ENCODE assay signal across 8 cellular contexts in genomic region chr5:173887610-173888472, GRCh38. TPM values are rescaled to one million over a fixed set of nuclear protein-coding genes. Genes with fewer than 3 reads are reported as not detected.
A peak's percentile ranks its signal among the peaks of the same experiment; 100 is the strongest.
DNase-seq lines count a peak whose midpoint lies in the region; ATAC-seq and TF ChIP-seq lines count a peak whose summit lies in the region.

Gene CPEB4, plus strand, starts transcription at chr5:173888349. Its CDS starts 1,385 bp downstream, at chr5:173889734.

- intact Hi-C loops in esophagus squamous epithelium (cut with DNase I) = loop anchor here (10.0 kb wide), 1 partner anchor 103 kb away; no protein-coding TSS in a partner anchor

- peak within 1 kb of the TSS; percentile 96 for H3K4me2 ChIP-seq in Karpas-422 (ENCODE audit: low read depth, low read length, poor library complexity, severe bottlenecking)

- H4K20me1 ChIP-seq in Karpas-422 (ENCODE audit: insufficient read depth, low read depth, low read length) = no peaks in the 10 kb centered on the region

- H3K79me2 ChIP-seq in Karpas-422 (ENCODE audit: low read length) = no peaks in the 10 kb centered on the region

- H3K27ac ChIP-seq in Karpas-422 (ENCODE audit: low read length) (peak within 1 kb of the TSS; percentile 57), esophagus squamous epithelium (peak within 1 kb of the TSS; percentile 91 to 95 (median 92))

- 4 to 16% methylated on average over 17 to 47 of the region's 55 CpGs for WGBS in esophagus squamous epithelium, 2 donors

- H3K4me3 ChIP-seq in Karpas-422 (ENCODE audit: low read length) (peak within 1 kb of the TSS; percentile 77), esophagus squamous epithelium (peak within 1 kb of the TSS; percentile 69 to 97 (median 83))

- H3K9me3 ChIP-seq in Karpas-422 (ENCODE audit: low read length) (no peaks in the 10 kb centered on the region), esophagus squamous epithelium (no peaks in the 10 kb centered on the region)

- no peaks in the 10 kb centered on the region for H3K36me3 ChIP-seq in Karpas-422 (ENCODE audit: insufficient read depth, low read length)
- no peaks in the 10 kb centered on the region for H3K36me3 ChIP-seq in esophagus squamous epithelium

- TF ChIP-seq CTCF in esophagus squamous epithelium (IDR thresholded peaks at IDR 0.05) = peak in 2 of 6 experiments; percentile 10 to 15

- peak; percentile 86 for ATAC-seq in GM21825 (IDR thresholded peaks at IDR 0.05; ENCODE audit: unreplicated experiment)

- H3K9ac ChIP-seq in Karpas-422 (ENCODE audit: low read length) = peak within 1 kb of the TSS; percentile 77

- DNase-seq in DMS79 treated with DMSO at 0.1 percent for 48 hours (lab: John Stamatoyannopoulos, UW) = peak; percentile 88
- DNase-seq in Karpas-422 = peak; percentile 99
- peak; percentile 99 for DNase-seq in RKO (ENCODE audit: low spot score)
- peak; percentile 94 for DNase-seq in activated T-helper 1 cell treated with Interleukin-2 at 50 U/mL for 16 hours (ENCODE audit: low read depth)
- DNase-seq in esophagus squamous epithelium (lab: John Stamatoyannopoulos, UW) = peak; percentile 94
- peak; percentile 100 for DNase-seq in myocyte (ENCODE audit: low read depth)
- DNase-seq in stimulated activated CD8-positive, alpha-beta memory T cell treated with anti-CD3 and anti-CD28 coated beads, Interleukin-7, amount 100 ng/mL, for 48 hours (ENCODE audit: extremely low read depth in 1 of 2, low read depth in 1 of 2) = peak; percentile 81 to 96

- H3K27me3 ChIP-seq in Karpas-422 (ENCODE audit: low read length) (no peaks in the 10 kb centered on the region), esophagus squamous epithelium (no peaks in the 10 kb centered on the region)

- H3K4me1 ChIP-seq in Karpas-422 (ENCODE audit: low read length) (peaks cover 33% of the 10 kb centered on the region), esophagus squamous epithelium (peaks cover 25 to 80% (median 39%) of the 10 kb centered on the region in 3 donors)

- peak in 3 of 4 donors; percentile 96 to 98 (median 97) for TF ChIP-seq POLR2A in esophagus squamous epithelium (IDR thresholded peaks at IDR 0.05)

- no peaks in the 10 kb centered on the region for H3K9me2 ChIP-seq in Karpas-422 (replicated peaks; ENCODE audit: insufficient read depth, low read length)

- peak within 1 kb of the TSS; percentile 98 for H2AFZ ChIP-seq in Karpas-422 (ENCODE audit: low read length)

RNA-seq across cellular contexts. Expression of gene CPEB4, which starts in this region (rescaled TPM):
- total RNA-seq in Karpas-422 (2014; rRNA removed; shearing (Covaris generic); ENCODE audit: low replicate concordance) = 1.4 and 3.5 TPM in 2 replicates
- total RNA-seq in esophagus squamous epithelium (10 to 100 TPM; 33.2 to 51.6 (median 44.8) TPM), myocyte (43.5 and 64.3 TPM in 2 replicates)
- 14.7 TPM for polyA plus RNA-seq in myocyte (2012)

Comparison
In these comparisons a context has a peak if more than half of its experiments do, and no peak if none do; other contexts are left out.
1. Peak in every context shown above with its lines: DNase-seq, ATAC-seq, H3K4me3 ChIP-seq and H3K27ac ChIP-seq.